ENCODE assay signal across 1 cellular context in genomic region chr1:44819594-44820327, GRCh38.
TF ChIP-seq lines count a peak whose summit lies in the region.

No MANE protein-coding gene starts in this region.

TF ChIP-seq in K562, 482 proteins besides CTCF, POLR2A, EP300 and RAD21 (continued from another document and continues in another):
- TF ChIP-seq ZFP91 (CRISPR knock-in tag; IDR thresholded peaks at IDR 0.05) (no peak), ZNF263 (CRISPR knock-in tag; IDR thresholded peaks at IDR 0.05; ENCODE audit: borderline replicate concordance) (peak; percentile 45; the same call in 1 of the 2 replicates), HES1 (IDR thresholded peaks at IDR 0.05; ENCODE audit: low read depth) (0 out of 2 replicates have a peak, but pooled peaks have one; percentile 57), MXD1 (CRISPR knock-in tag; IDR thresholded peaks at IDR 0.05; ENCODE audit: borderline replicate concordance, poor library complexity, severe bottlenecking) (no peak), ZFP1 (CRISPR knock-in tag; IDR thresholded peaks at IDR 0.05) (no peak), JUN (IDR thresholded peaks at IDR 0.05; ENCODE audit: borderline replicate concordance, low read depth, low read length) (no peak), JUN (CRISPR knock-in tag; IDR thresholded peaks at IDR 0.05; ENCODE audit: borderline replicate concordance) (peak; percentile 81; the same call in 1 of the 2 replicates), UBTF (IDR thresholded peaks at IDR 0.05; ENCODE audit: borderline replicate concordance in 1 of 2, low read depth in 2 of 2, low read length in 2 of 2) (no peak), STAG1 (CRISPR knock-in tag; IDR thresholded peaks at IDR 0.05; ENCODE audit: borderline replicate concordance) (no peak), ZBTB11 (CRISPR knock-in tag; IDR thresholded peaks at IDR 0.05) (peak in 1 of 3 experiments; percentile 83; a peak in 2 of 6 replicates), GATAD2A (IDR thresholded peaks at IDR 0.05) (peak; percentile 57; the same call in 1 of the 2 replicates), ZNF780A (CRISPR knock-in tag; IDR thresholded peaks at IDR 0.05) (peak; percentile 89), ZNF318 (IDR thresholded peaks at IDR 0.05; ENCODE audit: borderline replicate concordance in 1 of 2, low read depth in 1 of 2) (peak in 1 of 2 experiments; percentile 99; a peak in 2 of 4 replicates), ZBTB34 (CRISPR knock-in tag; IDR thresholded peaks at IDR 0.05) (peak; percentile 65; the same call in 1 of the 2 replicates), KLF16 (IDR thresholded peaks at IDR 0.05) (peak; percentile 56), RBFOX2 (IDR thresholded peaks at IDR 0.05; ENCODE audit: low read depth, low read length) (peak; percentile 83), NCOA4 (IDR thresholded peaks at IDR 0.05; ENCODE audit: partially characterized antibody) (peak; percentile 96), SREBF2 (CRISPR knock-in tag; IDR thresholded peaks at IDR 0.05) (peak; percentile 80; the same call in 1 of the 2 replicates), KLF10 (CRISPR knock-in tag; IDR thresholded peaks at IDR 0.05) (peak; percentile 88), ZNF507 (tag; conservative IDR thresholded peaks at IDR 0.05) (no peak), ZNF398 (CRISPR knock-in tag; IDR thresholded peaks at IDR 0.05) (no peak), BCLAF1 (IDR thresholded peaks at IDR 0.05; ENCODE audit: borderline replicate concordance in 1 of 2, control insufficient read depth in 1 of 2, low read depth in 2 of 2, low read length in 1 of 2) (peak in 1 of 2 experiments; percentile 100; a peak in 3 of 4 replicates), ZNF239 (CRISPR knock-in tag; IDR thresholded peaks at IDR 0.05) (no peak), BRCA1 (IDR thresholded peaks at IDR 0.05) (no peak), BRCA1 (CRISPR knock-in tag; IDR thresholded peaks at IDR 0.05) (no peak), ZNF184 (CRISPR knock-in tag; IDR thresholded peaks at IDR 0.05) (no peak), TAF1 (IDR thresholded peaks at IDR 0.05; ENCODE audit: control insufficient read depth, extremely low read depth, insufficient read depth, low read length, severe bottlenecking) (peak; percentile 62), NEUROD1 (IDR thresholded peaks at IDR 0.05; ENCODE audit: borderline replicate concordance, low read depth, low read length, partially characterized antibody) (peak; percentile 74), ADNP (tag; IDR thresholded peaks at IDR 0.05) (no peak)
